Comparison of ENCODE assay signal across 36 cellular contexts in genomic region chr9:132391446-132391845, GRCh38. TPM values are rescaled to one million over a fixed set of nuclear protein-coding genes. Genes with fewer than 3 reads are reported as not detected.
"Had no signal": no experiment of that assay in that cellular context is flagged by ENCODE, and none has a peak within 500 bp of the region (broad histone marks: within the 10 kb centered on the region; RNA-seq: fewer than 3 reads in every experiment).

No MANE protein-coding gene starts in this region.

- H3K27me3 Mint-ChIP-seq: dendritic cell treated with granulocyte-macrophage colony-stimulating factor and Interleukin-4, amounts not matched to agents 40 ng/mL and 50 ng/mL, for 4 days had no signal

- DNase-seq: colonic mucosa; effector CD8-positive, alpha-beta T cell; endodermal cell; foreskin fibroblast; gastrocnemius medialis; head of caudate nucleus; hypothalamus; immature natural killer cell; islet precursor cell; kidney glomerular epithelial cell; left colon; mesendoderm; natural killer cell; pancreas; sigmoid colon; stimulated activated CD4-positive, alpha-beta T cell treated with anti-CD3 and anti-CD28 coated beads, Interleukin-2, amount 100 ng/mL, for 24 hours; stimulated activated CD4-positive, alpha-beta T cell treated with anti-CD3 and anti-CD28 coated beads, Interleukin-4, amount 100 ng/mL, for 24 hours; stimulated activated naive CD4-positive, alpha-beta T cell treated with Interleukin-2 at 50 U/mL for 16 hours; stomach; thyroid gland; trophoblast cell had no signal

- H3K9me3 ChIP-seq: colonic mucosa, gastrocnemius medialis, neutrophil, pancreas, sigmoid colon, stomach, thyroid gland, vagina had no signal

- H3K36me3 Mint-ChIP-seq: stimulated activated effector memory CD8-positive, alpha-beta T cell treated with anti-CD3 and anti-CD28 coated beads, Interleukin-12 subunit alpha, Interleukin-12 subunit beta, amount 100 ng/mL, for 72 hours had no signal

- ATAC-seq: esophagus mucosa; gastrocnemius medialis; left colon; natural killer cell; pancreas; stimulated activated effector memory CD8-positive, alpha-beta T cell treated with anti-CD3 and anti-CD28 coated beads, Interleukin-12 subunit alpha, Interleukin-12 subunit beta, amount 100 ng/mL, for 72 hours had no signal

- H3K4me3 ChIP-seq: colonic mucosa, gastrocnemius medialis, pancreas, sigmoid colon, stomach, thyroid gland, vagina had no signal

- H3K27me3 ChIP-seq: colonic mucosa, gastrocnemius medialis, neutrophil, pancreas, sigmoid colon, stomach, thyroid gland, vagina had no signal

- H3K9me3 Mint-ChIP-seq: dendritic cell treated with granulocyte-macrophage colony-stimulating factor and Interleukin-4, amounts not matched to agents 40 ng/mL and 50 ng/mL, for 4 days; endodermal cell; immature natural killer cell; natural killer cell; neural crest cell; stimulated activated effector memory CD8-positive, alpha-beta T cell treated with anti-CD3 and anti-CD28 coated beads, Interleukin-12 subunit alpha, Interleukin-12 subunit beta, amount 100 ng/mL, for 72 hours had no signal

- FAIRE-seq: pancreas had no signal

- H3K4me1 Mint-ChIP-seq: endodermal cell; immature natural killer cell; natural killer cell; neural crest cell; stimulated activated effector memory CD8-positive, alpha-beta T cell treated with anti-CD3 and anti-CD28 coated beads, Interleukin-12 subunit alpha, Interleukin-12 subunit beta, amount 100 ng/mL, for 72 hours had no signal

- H3K4me3 Mint-ChIP-seq: dendritic cell treated with granulocyte-macrophage colony-stimulating factor and Interleukin-4, amounts not matched to agents 40 ng/mL and 50 ng/mL, for 4 days; endodermal cell; immature natural killer cell; natural killer cell; neural crest cell; stimulated activated effector memory CD8-positive, alpha-beta T cell treated with anti-CD3 and anti-CD28 coated beads, Interleukin-12 subunit alpha, Interleukin-12 subunit beta, amount 100 ng/mL, for 72 hours had no signal

- H3K27ac ChIP-seq: colonic mucosa, epithelial cell of prostate, gastrocnemius medialis, neutrophil, pancreas, sigmoid colon, stomach, thyroid gland, vagina had no signal

- H3K27ac Mint-ChIP-seq: dendritic cell treated with granulocyte-macrophage colony-stimulating factor and Interleukin-4, amounts not matched to agents 40 ng/mL and 50 ng/mL, for 4 days; endodermal cell; immature natural killer cell; stimulated activated effector memory CD8-positive, alpha-beta T cell treated with anti-CD3 and anti-CD28 coated beads, Interleukin-12 subunit alpha, Interleukin-12 subunit beta, amount 100 ng/mL, for 72 hours had no signal

- H3K4me1 ChIP-seq: colonic mucosa, gastrocnemius medialis, pancreas, sigmoid colon, stomach, thyroid gland, vagina had no signal

RNA-seq across cellular contexts. Expression of gene CFAP77, which starts 18.6 kb away (rescaled TPM):
- total RNA-seq: colonic mucosa, esophagus mucosa, gastrocnemius medialis, glomerular endothelial cell, left colon, lower leg skin, natural killer cell, omental fat pad, pancreas, posterior vena cava, sigmoid colon, skeletal muscle tissue, stomach, subcutaneous adipose tissue, temporal lobe, ureter, vagina had no signal
- polyA plus RNA-seq: immature natural killer cell, pancreas, sigmoid colon, stomach had no signal
